In genomic region chr16:25978227-25978626, GRCh38 we compare ENCODE assay signal across 15 cellular contexts.
DNase-seq lines count a peak whose midpoint lies in the region; ATAC-seq and TF ChIP-seq lines count a peak whose summit lies in the region.
"Had no signal": no experiment of that assay in that cellular context is flagged by ENCODE, and none has a peak within 500 bp of the region (broad histone marks: within the 10 kb centered on the region; RNA-seq: fewer than 3 reads in every experiment).

No MANE protein-coding gene starts in this region.

- ATAC-seq in SK-N-SH treated with all-trans-retinoic acid at 6 μM for 48 hours (no peak), GM18909 (IDR thresholded peaks at IDR 0.05; ENCODE audit: poor library complexity, unreplicated experiment) (no peak)
- ATAC-seq: A549, GM12878 had no signal

- no peak for TF ChIP-seq CTCF in LNCaP clone FGC (IDR thresholded peaks at IDR 0.05; ENCODE audit: control insufficient read depth, extremely low read depth, insufficient read depth)
- no peak for TF ChIP-seq CTCF in adrenal gland (IDR thresholded peaks at IDR 0.05)

- DNase-seq in LNCaP clone FGC (ENCODE audit: low read depth) (peak; percentile 1), adrenal gland (peak in 6 of 7 donors; percentile 10 to 59 (median 22)), pons (ENCODE audit: low spot score) (peak; percentile 5), superior temporal gyrus (ENCODE audit: extremely low spot score) (peak; percentile 14), EL (no peak)
- DNase-seq: Caco-2; CD8-positive, alpha-beta memory T cell; DMS53; GOT3; H9; IMR-90 had no signal

- no peaks in the 10 kb centered on the region for H3K4me1 ChIP-seq in adrenal gland (replicated peaks in 1 of 2)
- H3K4me1 ChIP-seq: A549, Caco-2 had no signal

- no peak overlapping the region for H3K4me3 ChIP-seq in LNCaP clone FGC (ENCODE audit: low read depth, low read length)
- H3K4me3 ChIP-seq in adrenal gland: no peak overlapping the region
- H3K4me3 ChIP-seq: A549, GM12878 had no signal

- TF ChIP-seq POLR2A in adrenal gland (IDR thresholded peaks at IDR 0.05): no peak

- H3K9me3 ChIP-seq in adrenal gland (replicated peaks in 1 of 3): no peaks in the 10 kb centered on the region
- H3K9me3 ChIP-seq: A549, Caco-2 had no signal

- peaks cover 4% of the 10 kb centered on the region for H3K27me3 ChIP-seq in adrenal gland

- no peaks in the 10 kb centered on the region for H3K36me3 ChIP-seq in adrenal gland (replicated peaks in 1 of 2)

- intact Hi-C loops in adrenal gland (cut with DNase I): no loop called here

- H3K27ac ChIP-seq in adrenal gland: no peak overlapping the region
- H3K27ac ChIP-seq: A549 had no signal

TF ChIP-seq in SK-N-SH treated with all-trans-retinoic acid at 6 μM for 48 hours, 23 proteins besides CTCF, POLR2A, EP300 and RAD21:
- TF ChIP-seq TCF4 (CRISPR knock-in tag; IDR thresholded peaks at IDR 0.05; ENCODE audit: borderline replicate concordance): no peak
- TF ChIP-seq ZC3H10 (CRISPR knock-in tag; IDR thresholded peaks at IDR 0.05): no peak
- no peak for TF ChIP-seq SNAI2 (CRISPR knock-in tag; IDR thresholded peaks at IDR 0.05)
- TF ChIP-seq CSDC2 (CRISPR knock-in tag; IDR thresholded peaks at IDR 0.05): no peak
- no peak for TF ChIP-seq OSR1 (CRISPR knock-in tag; IDR thresholded peaks at IDR 0.05)
- no peak for TF ChIP-seq ZNF565 (CRISPR knock-in tag; conservative IDR thresholded peaks at IDR 0.05; ENCODE audit: low read depth)
- no peak for TF ChIP-seq CSRNP3 (CRISPR knock-in tag; IDR thresholded peaks at IDR 0.05)
- no peak for TF ChIP-seq GLIS3 (CRISPR knock-in tag; IDR thresholded peaks at IDR 0.05)
- no peak for TF ChIP-seq ZFP3 (CRISPR knock-in tag; IDR thresholded peaks at IDR 0.05)
- TF ChIP-seq PPARA (CRISPR knock-in tag; IDR thresholded peaks at IDR 0.05; ENCODE audit: borderline replicate concordance): no peak
- TF ChIP-seq ESRRG (CRISPR knock-in tag; IDR thresholded peaks at IDR 0.05): no peak
- TF ChIP-seq TOX (CRISPR knock-in tag; IDR thresholded peaks at IDR 0.05; ENCODE audit: borderline replicate concordance): no peak
- TF ChIP-seq ZNF70 (CRISPR knock-in tag; IDR thresholded peaks at IDR 0.05): no peak
- TF ChIP-seq ZNF8 (CRISPR knock-in tag; IDR thresholded peaks at IDR 0.05): no peak
- TF ChIP-seq BACH2 (CRISPR knock-in tag; IDR thresholded peaks at IDR 0.05; ENCODE audit: borderline replicate concordance): no peak
- no peak for TF ChIP-seq POU6F1 (CRISPR knock-in tag; IDR thresholded peaks at IDR 0.05; ENCODE audit: borderline replicate concordance, low read depth)
- TF ChIP-seq ZFP30 (CRISPR knock-in tag; IDR thresholded peaks at IDR 0.05): no peak
